In the genomic region with DNA sequence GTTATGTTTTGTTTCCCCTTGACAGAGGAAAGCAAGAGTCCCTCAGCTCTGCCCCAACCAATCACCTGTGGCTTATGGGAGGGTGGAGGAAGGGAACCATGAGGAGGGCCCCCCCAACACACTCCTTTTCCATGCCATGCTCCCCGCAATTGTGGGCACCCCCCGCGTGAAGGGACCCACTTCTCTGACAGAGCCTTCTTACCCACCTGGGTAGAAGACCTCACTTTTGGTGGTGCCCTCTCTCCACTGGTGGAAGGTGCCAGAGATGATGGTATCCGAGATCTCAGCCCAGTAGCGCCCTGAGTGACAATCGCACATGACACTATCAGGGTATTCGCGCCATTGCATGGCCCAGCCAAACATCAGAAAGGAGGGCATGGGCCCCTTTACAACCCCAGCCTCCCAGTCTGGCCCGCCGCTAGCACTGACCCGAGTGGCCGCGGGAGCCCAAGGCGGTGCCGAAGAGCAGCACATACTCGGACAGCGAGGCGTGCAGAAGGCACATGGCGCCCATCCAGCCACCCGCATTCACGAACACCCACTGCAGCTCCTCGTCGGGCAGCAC, we compare ENCODE assay signal across 9 cellular contexts. TPM values are rescaled to one million over a fixed set of nuclear protein-coding genes. Genes with fewer than 3 reads are reported as not detected.
DNase-seq lines count a peak whose midpoint lies in the region; TF ChIP-seq lines count a peak whose summit lies in the region.
"Had no signal": no experiment of that assay in that cellular context is flagged by ENCODE, and none has a peak within 500 bp of the region (broad histone marks: within the 10 kb centered on the region; RNA-seq: fewer than 3 reads in every experiment).

No MANE protein-coding gene starts in this region.

- intact Hi-C loops in CD14-positive monocyte (cut with micrococcal nuclease), result loop anchor here in 1 of 2 donors (5.0 kb wide), 1 partner anchor 35 kb away; no protein-coding TSS in a partner anchor
- intact Hi-C loops in activated CD4-positive, alpha-beta memory T cell treated with anti-CD3 and anti-CD28 coated beads for 36 hours (cut with micrococcal nuclease), result loop anchor here (1.0 to 10.0 kb wide), 2 partner anchors 17 to 312 kb away; partner anchors contain the start of genes DCTN3, KIF24 and NUDT2

- peaks cover 3 to 11% (median 11%) of the 10 kb centered on the region in 3 donors for H3K27me3 Mint-ChIP-seq in CD14-positive monocyte (ENCODE audit: low read depth in 3 of 3)
- H3K27me3 Mint-ChIP-seq in activated CD4-positive, alpha-beta memory T cell treated with anti-CD3 and anti-CD28 coated beads for 36 hours, result no peaks in the 10 kb centered on the region

- POLR2A ChIA-PET in activated CD4-positive, alpha-beta memory T cell treated with anti-CD3 and anti-CD28 coated beads for 36 hours (lab: Charles Lee), result interaction anchor here (1.1 to 3.7 kb wide), 8 partner anchors 10 to 443 kb away, joined by 4 to 42 read pairs (median 6); partner anchors contain the start of genes CCL27, DCTN3, FANCG and GALT

- DNase-seq in CD14-positive monocyte (ENCODE audit: low spot score) (no peak), HFF-Myc (ENCODE audit: extremely low read depth, low read depth) (no peak), glomerular visceral epithelial cell (ENCODE audit: extremely low spot score) (peak; percentile 40), skeletal muscle cell (ENCODE audit: low read depth) (no peak), cerebellar cortex (ENCODE audit: low spot score) (no peak), NCI-H2196 (lab: John Stamatoyannopoulos, UW; ENCODE audit: unreplicated experiment) (no peak), mucosa of gallbladder (ENCODE audit: low spot score) (no peak)
- DNase-seq in activated CD4-positive, alpha-beta memory T cell treated with anti-CD3 and anti-CD28 coated beads for 36 hours, result no peak

- no peaks in the 10 kb centered on the region for H3K9me3 Mint-ChIP-seq in CD14-positive monocyte
- no peaks in the 10 kb centered on the region for H3K9me3 Mint-ChIP-seq in activated CD4-positive, alpha-beta memory T cell treated with anti-CD3 and anti-CD28 coated beads for 36 hours

- peaks cover 10 to 14% of the 10 kb centered on the region in 2 donors for H3K36me3 Mint-ChIP-seq in CD14-positive monocyte
- H3K36me3 Mint-ChIP-seq in activated CD4-positive, alpha-beta memory T cell treated with anti-CD3 and anti-CD28 coated beads for 36 hours, result peaks cover 20% of the 10 kb centered on the region

- peak overlapping the region in 6 of 7 donors; percentile 21 to 91 (median 76) for H3K27ac Mint-ChIP-seq in CD14-positive monocyte
- peak overlapping the region; percentile 80 for H3K27ac Mint-ChIP-seq in activated CD4-positive, alpha-beta memory T cell treated with anti-CD3 and anti-CD28 coated beads for 36 hours

- H3K4me1 Mint-ChIP-seq in CD14-positive monocyte, result peaks cover 34% of the 10 kb centered on the region
- peaks cover 41% of the 10 kb centered on the region for H3K4me1 Mint-ChIP-seq in activated CD4-positive, alpha-beta memory T cell treated with anti-CD3 and anti-CD28 coated beads for 36 hours (ENCODE audit: low read depth)

- TF ChIP-seq CTCF in CD14-positive monocyte (IDR thresholded peaks at IDR 0.05) (no peak), HFF-Myc (IDR thresholded peaks at IDR 0.05; ENCODE audit: low read depth, low read length, missing control alignments) (no peak)

- H3K4me3 ChIP-seq in HFF-Myc (replicated peaks; ENCODE audit: low read depth, low read length) (peak overlapping the region; percentile 93), skeletal muscle cell (ENCODE audit: low read depth, low read length) (peak overlapping the region; percentile 81)

- H3K4me3 Mint-ChIP-seq in CD14-positive monocyte, result peak overlapping the region; percentile 82 to 91
- H3K4me3 Mint-ChIP-seq in activated CD4-positive, alpha-beta memory T cell treated with anti-CD3 and anti-CD28 coated beads for 36 hours, result peak overlapping the region; percentile 94

- CTCF ChIA-PET in activated CD4-positive, alpha-beta memory T cell treated with anti-CD3 and anti-CD28 coated beads for 36 hours (lab: Charles Lee), result interaction anchor here (1.0 to 8.0 kb wide), 13 partner anchors 11 to 259 kb away, joined by 3 to 135 read pairs (median 7); partner anchors contain the start of genes DCTN3, GALT and RPP25L

RNA-seq across cellular contexts. Expression of gene SIGMAR1, which starts 0.7 kb away (rescaled TPM):
- 10 to 100 TPM; 49.5 to 59.6 TPM for polyA plus RNA-seq in CD14-positive monocyte
- total RNA-seq in activated CD4-positive, alpha-beta memory T cell treated with anti-CD3 and anti-CD28 coated beads for 36 hours, result 10 to 100 TPM; 65.9 to 67.6 TPM
- 77.1 TPM for total RNA-seq in mucosa of gallbladder

RNA-seq across cellular contexts. Expression of gene ARID3C, which starts 8.0 kb away (rescaled TPM):
- not detected for polyA plus RNA-seq in CD14-positive monocyte
- total RNA-seq in activated CD4-positive, alpha-beta memory T cell treated with anti-CD3 and anti-CD28 coated beads for 36 hours, result under 1 TPM; 0.14 to 0.17 TPM
- total RNA-seq in mucosa of gallbladder, result not detected
- total RNA-seq: M059J had no signal

RNA-seq across cellular contexts. Expression of gene GALT, which starts 9.6 kb away (rescaled TPM):
- polyA plus RNA-seq in CD14-positive monocyte, result 10 to 100 TPM; 25.6 to 26.9 TPM
- 10 to 100 TPM; 56.0 to 59.2 TPM for total RNA-seq in activated CD4-positive, alpha-beta memory T cell treated with anti-CD3 and anti-CD28 coated beads for 36 hours
- total RNA-seq in mucosa of gallbladder, result 63.6 TPM

RNA-seq across cellular contexts. Expression of gene IL11RA, which starts 15.1 kb away (rescaled TPM):
- polyA plus RNA-seq in CD14-positive monocyte, result 1 to 10 TPM; 2.8 to 4.1 TPM
- 10 to 100 TPM; 19.3 to 22.1 TPM for total RNA-seq in activated CD4-positive, alpha-beta memory T cell treated with anti-CD3 and anti-CD28 coated beads for 36 hours
- 37.0 TPM for total RNA-seq in mucosa of gallbladder

RNA-seq across cellular contexts. Expression of gene DCTN3, which starts 16.6 kb away (rescaled TPM):
- polyA plus RNA-seq in CD14-positive monocyte, result 100 to 1,000 TPM; 143 to 174 TPM
- 10 to 100 TPM; 85.3 to 87.3 TPM for total RNA-seq in activated CD4-positive, alpha-beta memory T cell treated with anti-CD3 and anti-CD28 coated beads for 36 hours
- total RNA-seq in mucosa of gallbladder, result 81.9 TPM
